ENCODE assay signal across 11 cellular contexts in genomic region chr12:122867701-122868461, GRCh38. TPM values are rescaled to one million over a fixed set of nuclear protein-coding genes. Genes with fewer than 3 reads are reported as not detected.
DNase-seq lines count a peak whose midpoint lies in the region; ATAC-seq and TF ChIP-seq lines count a peak whose summit lies in the region.
"Had no signal": no experiment of that assay in that cellular context is flagged by ENCODE, and none has a peak within 500 bp of the region (broad histone marks: within the 10 kb centered on the region; RNA-seq: fewer than 3 reads in every experiment).

No MANE protein-coding gene starts in this region.

- peak overlapping the region; percentile 85 to 88 for H3K27ac ChIP-seq in lung (ENCODE audit: low read depth in 1 of 2, low read length in 1 of 2)

- no peaks in the 10 kb centered on the region for H3K27me3 ChIP-seq in lung (ENCODE audit: control insufficient read depth, insufficient read depth)

- peaks cover 0 to 50% of the 10 kb centered on the region in 2 donors for H3K36me3 ChIP-seq in lung (ENCODE audit: control insufficient read depth in 2 of 2, insufficient read depth in 2 of 2, low read length in 2 of 2)

- intact Hi-C loops in CD14-positive monocyte (cut with micrococcal nuclease), result no loop called here

- H3K9me3 ChIP-seq in lung (ENCODE audit: control insufficient read depth in 2 of 2, insufficient read depth in 1 of 2, low read length in 1 of 2), result no peaks in the 10 kb centered on the region

- H3K4me1 Mint-ChIP-seq in CD14-positive monocyte, result peaks cover 33% of the 10 kb centered on the region

- ATAC-seq in lung (ENCODE audit: insufficient read depth, low FRiP score), result no peak
- no peak for ATAC-seq in GM18498 (IDR thresholded peaks at IDR 0.05; ENCODE audit: unreplicated experiment)
- no peak for ATAC-seq in GM18873 (IDR thresholded peaks at IDR 0.05; ENCODE audit: low FRiP score, unreplicated experiment)

- H3K4me3 ChIP-seq in lung, result no peak overlapping the region

- H3K36me3 Mint-ChIP-seq in CD14-positive monocyte, result peaks cover 66 to 79% of the 10 kb centered on the region in 2 donors

- peak overlapping the region in 1 of 7 donors; percentile 59 for H3K27ac Mint-ChIP-seq in CD14-positive monocyte
- H3K27ac Mint-ChIP-seq: activated naive CD4-positive, alpha-beta T cell treated with anti-CD3 and anti-CD28 coated beads for 36 hours had no signal

- H3K27me3 Mint-ChIP-seq in CD14-positive monocyte (ENCODE audit: low read depth in 3 of 3), result peaks cover 0 to 2% (median 2%) of the 10 kb centered on the region in 3 donors
- H3K27me3 Mint-ChIP-seq: CD8-positive, alpha-beta memory T cell had no signal

- peaks cover 21 to 22% of the 10 kb centered on the region in 2 donors for H3K4me1 ChIP-seq in lung (ENCODE audit: control insufficient read depth in 2 of 2, insufficient read depth in 2 of 2, low read length in 2 of 2)

- TF ChIP-seq CTCF in lung (IDR thresholded peaks at IDR 0.05; ENCODE audit: control extremely low read depth, extremely low read depth) (no peak), CD14-positive monocyte (IDR thresholded peaks at IDR 0.05) (no peak)

- peaks cover 0 to 2% (median 0%) of the 10 kb centered on the region in 7 donors for H3K9me3 Mint-ChIP-seq in CD14-positive monocyte
- H3K9me3 Mint-ChIP-seq: activated naive CD4-positive, alpha-beta T cell treated with anti-CD3 and anti-CD28 coated beads for 36 hours; CD8-positive, alpha-beta memory T cell had no signal

- H3K4me3 Mint-ChIP-seq in CD14-positive monocyte, result no peak overlapping the region
- H3K4me3 Mint-ChIP-seq: activated naive CD4-positive, alpha-beta T cell treated with anti-CD3 and anti-CD28 coated beads for 36 hours had no signal

- DNase-seq in 8988T (peak; percentile 90), HT-29 (ENCODE audit: low spot score) (peak; percentile 69), cerebellar cortex (ENCODE audit: low spot score) (peak; percentile 38), lung (ENCODE audit: low spot score) (no peak), COLO829 (ENCODE audit: low spot score) (no peak), CD14-positive monocyte (ENCODE audit: low spot score) (no peak)
- DNase-seq: activated naive CD4-positive, alpha-beta T cell treated with anti-CD3 and anti-CD28 coated beads for 36 hours; OCI-M1 had no signal

- 77 to 89% methylated on average over 33 of the region's 33 CpGs for WGBS in lung, 2 donors

RNA-seq across cellular contexts. Expression of gene VPS37B, which starts 28.0 kb away (rescaled TPM):
- total RNA-seq in HT-29 (2014; rRNA removed; shearing (Covaris generic)), result 103 and 111 TPM in 2 replicates
- total RNA-seq in lung, result 10 to 100 TPM; 43.1 to 44.1 TPM
- 10 to 100 TPM; 31.0 to 41.5 TPM for polyA plus RNA-seq in lung
- polyA plus RNA-seq in CD14-positive monocyte, result 10 to 100 TPM; 12.3 to 16.4 TPM

RNA-seq across cellular contexts. Expression of gene HIP1R, which starts 32.6 kb away (rescaled TPM):
- total RNA-seq in HT-29 (2014; rRNA removed; shearing (Covaris generic)), result 109 and 131 TPM in 2 replicates
- total RNA-seq in lung, result 10 to 100 TPM; 33.8 to 56.3 TPM
- polyA plus RNA-seq in lung, result 10 to 100 TPM; 34.5 to 36.3 TPM
- under 1 TPM in 1 of 2 donors, not detected in 1; 0.09 TPM for polyA plus RNA-seq in CD14-positive monocyte

Comparison
In these comparisons a context has a peak if more than half of its experiments do, and no peak if none do; other contexts are left out.
1. DNase-seq: peak in 8988T (single experiment), HT-29 (single experiment) and cerebellar cortex (single experiment); none in lung (single experiment), COLO829 (single experiment) and CD14-positive monocyte (single experiment).